1 cellular context compared by ENCODE assay signal in genomic region chr7:155003215-155003999, GRCh38.
TF ChIP-seq lines count a peak whose summit lies in the region.

No MANE protein-coding gene starts in this region.

TF ChIP-seq in HepG2, 621 proteins besides CTCF, POLR2A, EP300 and RAD21 (continued from another document and continues in another):
- TF ChIP-seq PCBP1 (IDR thresholded peaks at IDR 0.05; ENCODE audit: borderline replicate concordance, low read depth, low read length), result 0 out of 2 replicates have a peak, but pooled peaks have one; percentile 47
- TF ChIP-seq ATF5 (CRISPR knock-in tag; IDR thresholded peaks at IDR 0.05; ENCODE audit: low read depth), result no peak
- no peak for TF ChIP-seq GFI1 (CRISPR knock-in tag; IDR thresholded peaks at IDR 0.05; ENCODE audit: borderline replicate concordance)
- no peak for TF ChIP-seq ZNF343 (CRISPR knock-in tag; IDR thresholded peaks at IDR 0.05)
- no peak for TF ChIP-seq PREB (CRISPR knock-in tag; IDR thresholded peaks at IDR 0.05)
- no peak for TF ChIP-seq SP1 (IDR thresholded peaks at IDR 0.05)
- peak; percentile 42; the same call in 1 of the 2 replicates for TF ChIP-seq SP1 (CRISPR knock-in tag; IDR thresholded peaks at IDR 0.05)
- TF ChIP-seq ZNF615 (CRISPR knock-in tag; IDR thresholded peaks at IDR 0.05; ENCODE audit: borderline replicate concordance), result no peak
- no peak for TF ChIP-seq AFF4 (CRISPR knock-in tag; IDR thresholded peaks at IDR 0.05)
- TF ChIP-seq FOXJ3 (CRISPR knock-in tag; IDR thresholded peaks at IDR 0.05; ENCODE audit: borderline replicate concordance), result no peak
- TF ChIP-seq GRHL1 (CRISPR knock-in tag; conservative IDR thresholded peaks at IDR 0.05), result no peak
- TF ChIP-seq EEA1 (CRISPR knock-in tag; IDR thresholded peaks at IDR 0.05; ENCODE audit: borderline replicate concordance), result 0 out of 2 replicates have a peak, but pooled peaks have one; percentile 38
- no peak for TF ChIP-seq CEBPG (CRISPR knock-in tag; IDR thresholded peaks at IDR 0.05)
- TF ChIP-seq ZNF589 (CRISPR knock-in tag; conservative IDR thresholded peaks at IDR 0.05), result 0 out of 2 replicates have a peak, but pooled peaks have one; percentile 72
- no peak for TF ChIP-seq CHD4 (IDR thresholded peaks at IDR 0.05; ENCODE audit: borderline replicate concordance, low read length)
- TF ChIP-seq BRCA1 (CRISPR knock-in tag; IDR thresholded peaks at IDR 0.05), result no peak
- TF ChIP-seq PAWR (CRISPR knock-in tag; IDR thresholded peaks at IDR 0.05; ENCODE audit: borderline replicate concordance), result 0 out of 2 replicates have a peak, but pooled peaks have one; percentile 29
- no peak for TF ChIP-seq NFYB (CRISPR knock-in tag; IDR thresholded peaks at IDR 0.05)
- TF ChIP-seq, protein P1, sequence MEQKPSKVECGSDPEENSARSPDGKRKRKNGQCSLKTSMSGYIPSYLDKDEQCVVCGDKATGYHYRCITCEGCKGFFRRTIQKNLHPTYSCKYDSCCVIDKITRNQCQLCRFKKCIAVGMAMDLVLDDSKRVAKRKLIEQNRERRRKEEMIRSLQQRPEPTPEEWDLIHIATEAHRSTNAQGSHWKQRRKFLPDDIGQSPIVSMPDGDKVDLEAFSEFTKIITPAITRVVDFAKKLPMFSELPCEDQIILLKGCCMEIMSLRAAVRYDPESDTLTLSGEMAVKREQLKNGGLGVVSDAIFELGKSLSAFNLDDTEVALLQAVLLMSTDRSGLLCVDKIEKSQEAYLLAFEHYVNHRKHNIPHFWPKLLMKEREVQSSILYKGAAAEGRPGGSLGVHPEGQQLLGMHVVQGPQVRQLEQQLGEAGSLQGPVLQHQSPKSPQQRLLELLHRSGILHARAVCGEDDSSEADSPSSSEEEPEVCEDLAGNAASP (CRISPR knock-in tag; IDR thresholded peaks at IDR 0.05; ENCODE audit: borderline replicate concordance), result peak; percentile 41; the same call in 1 of the 2 replicates
- TF ChIP-seq CENPT (CRISPR knock-in tag; IDR thresholded peaks at IDR 0.05; ENCODE audit: low read depth), result no peak
- TF ChIP-seq DZIP1 (CRISPR knock-in tag; IDR thresholded peaks at IDR 0.05), result no peak
- peak; percentile 87; the same call in 1 of the 2 replicates for TF ChIP-seq MEIS1 (CRISPR knock-in tag; IDR thresholded peaks at IDR 0.05; ENCODE audit: borderline replicate concordance)
- TF ChIP-seq, protein P2, sequence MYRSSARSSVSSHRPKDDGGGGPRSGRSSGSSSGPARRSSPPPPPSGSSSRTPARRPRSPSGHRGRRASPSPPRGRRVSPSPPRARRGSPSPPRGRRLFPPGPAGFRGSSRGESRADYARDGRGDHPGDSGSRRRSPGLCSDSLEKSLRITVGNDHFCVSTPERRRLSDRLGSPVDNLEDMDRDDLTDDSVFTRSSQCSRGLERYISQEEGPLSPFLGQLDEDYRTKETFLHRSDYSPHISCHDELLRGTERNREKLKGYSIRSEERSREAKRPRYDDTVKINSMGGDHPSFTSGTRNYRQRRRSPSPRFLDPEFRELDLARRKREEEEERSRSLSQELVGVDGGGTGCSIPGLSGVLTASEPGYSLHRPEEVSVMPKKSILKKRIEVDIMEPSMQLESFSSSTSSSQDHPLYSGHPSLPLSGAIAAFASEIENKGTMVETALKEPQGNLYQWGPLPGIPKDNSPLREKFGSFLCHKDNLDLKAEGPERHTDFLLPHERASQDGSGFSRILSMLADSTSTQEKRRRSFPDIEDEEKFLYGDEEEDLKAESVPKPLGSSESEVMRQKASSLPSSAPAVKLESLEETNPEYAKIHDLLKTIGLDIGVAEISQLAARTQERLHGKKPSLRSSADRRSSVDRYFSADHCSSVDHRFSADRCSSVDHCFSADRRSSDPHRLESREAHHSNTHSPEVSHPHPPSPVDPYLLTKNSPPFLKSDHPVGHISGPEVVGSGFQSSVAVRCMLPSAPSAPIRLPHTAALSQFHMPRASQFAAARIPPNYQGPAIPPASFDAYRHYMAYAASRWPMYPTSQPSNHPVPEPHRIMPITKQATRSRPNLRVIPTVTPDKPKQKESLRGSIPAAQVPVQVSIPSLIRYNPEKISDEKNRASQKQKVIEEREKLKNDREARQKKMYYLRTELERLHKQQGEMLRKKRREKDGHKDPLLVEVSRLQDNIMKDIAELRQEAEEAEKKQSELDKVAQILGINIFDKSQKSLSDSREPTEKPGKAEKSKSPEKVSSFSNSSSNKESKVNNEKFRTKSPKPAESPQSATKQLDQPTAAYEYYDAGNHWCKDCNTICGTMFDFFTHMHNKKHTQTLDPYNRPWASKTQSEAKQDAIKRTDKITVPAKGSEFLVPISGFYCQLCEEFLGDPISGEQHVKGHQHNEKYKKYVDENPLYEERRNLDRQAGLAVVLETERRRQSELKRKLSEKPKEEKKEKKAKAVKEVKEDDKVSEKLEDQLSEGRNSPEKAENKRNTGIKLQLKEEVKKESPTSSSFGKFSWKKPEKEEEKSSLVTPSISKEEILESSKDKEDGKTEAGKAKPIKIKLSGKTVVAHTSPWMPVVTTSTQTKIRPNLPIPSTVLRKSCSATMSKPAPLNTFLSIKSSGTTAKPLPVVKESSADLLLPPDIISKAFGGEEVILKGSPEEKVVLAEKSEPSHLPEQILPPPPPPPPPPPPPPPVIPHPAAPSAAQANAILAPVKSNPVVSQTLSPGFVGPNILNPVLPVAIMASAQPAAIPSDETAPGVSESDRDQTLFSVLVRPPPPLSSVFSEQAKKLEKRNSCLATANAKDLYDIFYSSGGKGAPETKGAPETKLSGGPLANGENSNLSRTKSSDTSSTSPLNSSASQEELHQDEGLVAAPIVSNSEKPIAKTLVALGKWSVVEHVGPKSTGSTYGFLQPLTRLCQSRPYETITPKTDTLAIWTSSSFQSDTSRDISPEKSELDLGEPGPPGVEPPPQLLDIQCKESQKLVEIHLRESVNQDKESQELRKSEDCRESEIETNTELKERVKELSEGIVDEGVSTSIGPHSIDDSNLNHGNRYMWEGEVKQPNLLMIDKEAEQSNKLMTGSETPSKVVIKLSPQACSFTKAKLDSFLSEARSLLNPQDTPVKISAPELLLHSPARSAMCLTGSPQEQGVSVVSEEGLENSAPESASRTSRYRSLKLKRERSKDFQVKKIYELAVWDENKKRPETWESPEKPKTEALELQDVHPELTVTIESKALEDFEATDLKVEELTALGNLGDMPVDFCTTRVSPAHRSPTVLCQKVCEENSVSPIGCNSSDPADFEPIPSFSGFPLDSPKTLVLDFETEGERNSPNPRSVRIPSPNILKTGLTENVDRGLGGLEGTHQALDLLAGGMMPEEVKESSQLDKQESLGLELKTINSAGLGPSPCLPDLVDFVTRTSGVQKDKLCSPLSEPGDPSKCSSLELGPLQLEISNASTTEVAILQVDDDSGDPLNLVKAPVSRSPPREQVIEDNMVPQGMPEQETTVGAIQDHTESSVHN (CRISPR knock-in tag; IDR thresholded peaks at IDR 0.05), result peak; percentile 82; the same call in 1 of the 2 replicates
- TF ChIP-seq ARNT (IDR thresholded peaks at IDR 0.05), result no peak
- TF ChIP-seq NCOR1 (IDR thresholded peaks at IDR 0.05; ENCODE audit: borderline replicate concordance, low read length), result no peak
- TF ChIP-seq, protein P3, sequence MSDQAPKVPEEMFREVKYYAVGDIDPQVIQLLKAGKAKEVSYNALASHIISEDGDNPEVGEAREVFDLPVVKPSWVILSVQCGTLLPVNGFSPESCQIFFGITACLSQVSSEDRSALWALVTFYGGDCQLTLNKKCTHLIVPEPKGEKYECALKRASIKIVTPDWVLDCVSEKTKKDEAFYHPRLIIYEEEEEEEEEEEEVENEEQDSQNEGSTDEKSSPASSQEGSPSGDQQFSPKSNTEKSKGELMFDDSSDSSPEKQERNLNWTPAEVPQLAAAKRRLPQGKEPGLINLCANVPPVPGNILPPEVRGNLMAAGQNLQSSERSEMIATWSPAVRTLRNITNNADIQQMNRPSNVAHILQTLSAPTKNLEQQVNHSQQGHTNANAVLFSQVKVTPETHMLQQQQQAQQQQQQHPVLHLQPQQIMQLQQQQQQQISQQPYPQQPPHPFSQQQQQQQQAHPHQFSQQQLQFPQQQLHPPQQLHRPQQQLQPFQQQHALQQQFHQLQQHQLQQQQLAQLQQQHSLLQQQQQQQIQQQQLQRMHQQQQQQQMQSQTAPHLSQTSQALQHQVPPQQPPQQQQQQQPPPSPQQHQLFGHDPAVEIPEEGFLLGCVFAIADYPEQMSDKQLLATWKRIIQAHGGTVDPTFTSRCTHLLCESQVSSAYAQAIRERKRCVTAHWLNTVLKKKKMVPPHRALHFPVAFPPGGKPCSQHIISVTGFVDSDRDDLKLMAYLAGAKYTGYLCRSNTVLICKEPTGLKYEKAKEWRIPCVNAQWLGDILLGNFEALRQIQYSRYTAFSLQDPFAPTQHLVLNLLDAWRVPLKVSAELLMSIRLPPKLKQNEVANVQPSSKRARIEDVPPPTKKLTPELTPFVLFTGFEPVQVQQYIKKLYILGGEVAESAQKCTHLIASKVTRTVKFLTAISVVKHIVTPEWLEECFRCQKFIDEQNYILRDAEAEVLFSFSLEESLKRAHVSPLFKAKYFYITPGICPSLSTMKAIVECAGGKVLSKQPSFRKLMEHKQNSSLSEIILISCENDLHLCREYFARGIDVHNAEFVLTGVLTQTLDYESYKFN (CRISPR knock-in tag; conservative IDR thresholded peaks at IDR 0.05), result no peak; the same call in none of the 2 replicates
- 0 out of 2 replicates have a peak, but pooled peaks have one; percentile 47 for TF ChIP-seq ZNF484 (CRISPR knock-in tag; IDR thresholded peaks at IDR 0.05; ENCODE audit: borderline replicate concordance, low read depth)
- 0 out of 2 replicates have a peak, but pooled peaks have one; percentile 20 for TF ChIP-seq PITX1 (CRISPR knock-in tag; IDR thresholded peaks at IDR 0.05)
